Comparison of ENCODE assay signal across 12 cellular contexts in the genomic region with DNA sequence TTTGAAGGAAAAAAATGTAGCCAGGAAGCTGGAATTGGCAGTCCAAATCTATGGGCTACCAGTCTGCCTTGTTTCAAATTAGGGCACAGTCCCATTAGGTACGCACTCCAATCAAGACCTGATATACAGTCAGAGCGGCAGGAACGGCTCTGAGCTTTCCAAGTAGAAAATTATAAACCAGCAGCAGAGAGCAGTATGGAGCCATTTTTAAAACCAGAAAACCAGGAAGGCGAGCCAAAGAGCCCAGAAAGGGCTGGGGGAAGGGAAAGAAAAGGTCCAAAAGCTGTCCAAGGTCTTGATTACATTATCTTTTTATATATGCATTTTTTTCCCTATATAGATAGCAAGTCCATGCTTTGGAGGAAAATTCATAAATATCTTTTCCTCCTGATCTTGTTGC.
DNase-seq lines count a peak whose midpoint lies in the region; ATAC-seq and TF ChIP-seq lines count a peak whose summit lies in the region.
"Had no signal": no experiment of that assay in that cellular context is flagged by ENCODE, and none has a peak within 500 bp of the region (broad histone marks: within the 10 kb centered on the region; RNA-seq: fewer than 3 reads in every experiment).

No MANE protein-coding gene starts in this region.

- TF ChIP-seq CTCF in BE2C (IDR thresholded peaks at IDR 0.05; ENCODE audit: low read depth, low read length): peak; percentile 44
- TF ChIP-seq CTCF in WERI-Rb-1 (IDR thresholded peaks at IDR 0.05; ENCODE audit: low read depth, low read length): no peak; the same call in 1 of the 2 replicates

- no peak for ATAC-seq in GM21529 (IDR thresholded peaks at IDR 0.05; ENCODE audit: unreplicated experiment)

- H3K4me3 ChIP-seq in BE2C (ENCODE audit: low read depth, low read length) (no peak overlapping the region), WERI-Rb-1 (ENCODE audit: low read depth, low read length) (no peak overlapping the region)

- H3K27ac ChIP-seq in WERI-Rb-1: no peak overlapping the region

- H3K36me3 ChIP-seq in BE2C (no peaks in the 10 kb centered on the region), WERI-Rb-1 (no peaks in the 10 kb centered on the region)

- H3K9me3 ChIP-seq in BE2C (no peaks in the 10 kb centered on the region), WERI-Rb-1 (ENCODE audit: severe bottlenecking) (no peaks in the 10 kb centered on the region)

- no peaks in the 10 kb centered on the region for H3K27me3 ChIP-seq in BE2C
- H3K27me3 ChIP-seq in WERI-Rb-1 (ENCODE audit: insufficient read depth, low read depth, severe bottlenecking): no peaks in the 10 kb centered on the region

- DNase-seq in BE2C: peak; percentile 48
- DNase-seq in HT-29 (ENCODE audit: low spot score): peak; percentile 38
- DNase-seq in WERI-Rb-1: peak; percentile 20
- peak; percentile 9 for DNase-seq in kidney glomerular epithelial cell (lab: John Stamatoyannopoulos, UW)
- DNase-seq in activated gamma-delta T cell (lab: John Stamatoyannopoulos, UW): no peak
- no peak for DNase-seq in RPMI8226
- no peak for DNase-seq in NCI-H187 treated with DMSO at 0.1 percent for 48 hours (lab: John Stamatoyannopoulos, UW)
- DNase-seq: activated CD4-positive, alpha-beta T cell treated with anti-CD3 and anti-CD28 coated beads for 1 hour; cortex of kidney; DND-41; KBM-7 had no signal

- peaks cover 10% of the 10 kb centered on the region for H3K4me1 ChIP-seq in BE2C

Comparison
In these comparisons a context has a peak if more than half of its experiments do, and no peak if none do; other contexts are left out.
1. DNase-seq: peak in BE2C (single experiment), HT-29 (single experiment), WERI-Rb-1 (single experiment) and kidney glomerular epithelial cell (single experiment); none in activated gamma-delta T cell (single experiment), RPMI8226 (single experiment) and NCI-H187 treated with DMSO at 0.1 percent for 48 hours (single experiment).